ENCODE assay signal across 25 cellular contexts in genomic region chr20:50659975-50660670, GRCh38. TPM values are rescaled to one million over a fixed set of nuclear protein-coding genes. Genes with fewer than 3 reads are reported as not detected.
A peak's percentile ranks its signal among the peaks of the same experiment; 100 is the strongest.
DNase-seq lines count a peak whose midpoint lies in the region; ATAC-seq and TF ChIP-seq lines count a peak whose summit lies in the region.
"Had no signal": no experiment of that assay in that cellular context is flagged by ENCODE, and none has a peak within 500 bp of the region (broad histone marks: within the 10 kb centered on the region; RNA-seq: fewer than 3 reads in every experiment).

No MANE protein-coding gene starts in this region.

- H3K9me3 Mint-ChIP-seq in mesothelial cell of epicardium: no peaks in the 10 kb centered on the region
- no peaks in the 10 kb centered on the region for H3K9me3 Mint-ChIP-seq in activated naive CD4-positive, alpha-beta T cell treated with anti-CD3 and anti-CD28 coated beads, Interleukin-2, amount 10 ng/mL, durations not matched to agents 7 days and 5 days
- H3K9me3 Mint-ChIP-seq: activated CD4-positive, alpha-beta T cell treated with anti-CD3 and anti-CD28 coated beads, Interleukin-2, amount 10 ng/mL, durations not matched to agents 24 days and 14 days; endodermal cell; natural killer cell had no signal

- H3K27ac Mint-ChIP-seq in mesothelial cell of epicardium: peak overlapping the region; percentile 58
- H3K27ac Mint-ChIP-seq in activated naive CD4-positive, alpha-beta T cell treated with anti-CD3 and anti-CD28 coated beads, Interleukin-2, amount 10 ng/mL, durations not matched to agents 7 days and 5 days: no peak overlapping the region
- H3K27ac Mint-ChIP-seq: activated CD4-positive, alpha-beta T cell treated with anti-CD3 and anti-CD28 coated beads, Interleukin-2, amount 10 ng/mL, durations not matched to agents 24 days and 14 days; activated naive CD8-positive, alpha-beta T cell; endodermal cell; IgD-negative memory B cell; memory B cell; natural killer cell; progenitor cell of endocrine pancreas had no signal

- WGBS in heart right ventricle, 2 donors: 86 to 91% methylated on average over 6 of the region's 6 CpGs

- peaks cover 28% of the 10 kb centered on the region for H3K4me1 Mint-ChIP-seq in mesothelial cell of epicardium
- H3K4me1 Mint-ChIP-seq in activated naive CD4-positive, alpha-beta T cell treated with anti-CD3 and anti-CD28 coated beads, Interleukin-2, amount 10 ng/mL, durations not matched to agents 7 days and 5 days: no peaks in the 10 kb centered on the region
- H3K4me1 Mint-ChIP-seq: memory B cell, natural killer cell had no signal

- H3K27me3 ChIP-seq in heart right ventricle (no peaks in the 10 kb centered on the region), uterus (no peaks in the 10 kb centered on the region)
- H3K27me3 ChIP-seq: BE2C had no signal

- H3K27me3 Mint-ChIP-seq in mesothelial cell of epicardium (ENCODE audit: low read depth): no peaks in the 10 kb centered on the region
- H3K27me3 Mint-ChIP-seq in activated naive CD4-positive, alpha-beta T cell treated with anti-CD3 and anti-CD28 coated beads, Interleukin-2, amount 10 ng/mL, durations not matched to agents 7 days and 5 days: peaks cover 27% of the 10 kb centered on the region
- H3K27me3 Mint-ChIP-seq: progenitor cell of endocrine pancreas had no signal

- no peaks in the 10 kb centered on the region for H3K36me3 ChIP-seq in heart right ventricle
- no peaks in the 10 kb centered on the region for H3K36me3 ChIP-seq in uterus
- H3K36me3 ChIP-seq: BE2C, tibial artery had no signal

- CTCF ChIA-PET in activated naive CD4-positive, alpha-beta T cell treated with anti-CD3 and anti-CD28 coated beads, Interleukin-2, amount 10 ng/mL, durations not matched to agents 7 days and 5 days (lab: Charles Lee): interaction anchor here (2.2 kb wide), 1 partner anchor 89 kb away, joined by 7 read pairs; no protein-coding TSS in a partner anchor

- H3K4me1 ChIP-seq in heart right ventricle (peaks cover 5 to 90% (median 67%) of the 10 kb centered on the region in 9 donors), uterus (peaks cover 0 to 8% of the 10 kb centered on the region in 2 donors)
- H3K4me1 ChIP-seq: BE2C had no signal

- ATAC-seq in heart right ventricle: no peak
- ATAC-seq: natural killer cell had no signal

- H3K4me3 ChIP-seq in heart right ventricle (no peak overlapping the region), coronary artery (no peak overlapping the region), uterus (no peak overlapping the region)
- H3K4me3 ChIP-seq: tibial artery had no signal

- no peak overlapping the region for H3K4me3 Mint-ChIP-seq in mesothelial cell of epicardium
- H3K4me3 Mint-ChIP-seq in activated naive CD4-positive, alpha-beta T cell treated with anti-CD3 and anti-CD28 coated beads, Interleukin-2, amount 10 ng/mL, durations not matched to agents 7 days and 5 days: no peak overlapping the region
- H3K4me3 Mint-ChIP-seq: activated CD4-positive, alpha-beta T cell treated with anti-CD3 and anti-CD28 coated beads, Interleukin-2, amount 10 ng/mL, durations not matched to agents 24 days and 14 days; activated naive CD8-positive, alpha-beta T cell; endodermal cell; IgD-negative memory B cell; memory B cell; natural killer cell had no signal

- no peak for TF ChIP-seq POLR2A in uterus (IDR thresholded peaks at IDR 0.05)

- intact Hi-C loops in heart right ventricle (cut with DNase I) (loop anchor here in 7 of 10 donors (5.0 to 10.0 kb wide), 5 partner anchors 55 to 85 kb away; partner anchors contain the start of gene PARD6B (in 2 of the 7)), cardiac septum (cut with DNase I) (no loop called here), uterus (cut with DNase I; ENCODE audit: low total_unique reads) (no loop called here)

- H3K9me3 ChIP-seq in heart right ventricle (no peaks in the 10 kb centered on the region), uterus (no peaks in the 10 kb centered on the region)
- H3K9me3 ChIP-seq: BE2C, tibial artery had no signal

- no peak for TF ChIP-seq CTCF in heart right ventricle (IDR thresholded peaks at IDR 0.05)
- TF ChIP-seq CTCF in coronary artery (IDR thresholded peaks at IDR 0.05): no peak
- TF ChIP-seq CTCF in mesothelial cell of epicardium (IDR thresholded peaks at IDR 0.05; ENCODE audit: unreplicated experiment): no peak
- no peak for TF ChIP-seq CTCF in uterus (IDR thresholded peaks at IDR 0.05)

- DNase-seq in heart right ventricle (no peak), cardiac septum (ENCODE audit: low spot score) (no peak), coronary artery (ENCODE audit: low spot score) (no peak), mesothelial cell of epicardium (ENCODE audit: low spot score in 2 of 2, unreplicated experiment in 2 of 2) (no peak), uterus (peak; percentile 69 to 70), hippocampal formation (lab: John Stamatoyannopoulos, UW) (no peak), NCI-H2081 treated with DMSO at 0.1 percent for 48 hours (lab: John Stamatoyannopoulos, UW) (no peak)
- DNase-seq in activated naive CD4-positive, alpha-beta T cell treated with anti-CD3 and anti-CD28 coated beads, Interleukin-2, amount 10 ng/mL, durations not matched to agents 7 days and 5 days: no peak
- DNase-seq: activated CD4-positive, alpha-beta T cell treated with anti-CD3 and anti-CD28 coated beads, Interleukin-2, amount 10 ng/mL, durations not matched to agents 24 days and 14 days; BE2C; endodermal cell; HCEC 1CT; MM.1S; natural killer cell; NCI-H1436 treated with DMSO at 0.1 percent for 48 hours; NCI-H2171; small intestine; stimulated activated naive CD4-positive, alpha-beta T cell treated with Interleukin-2 at 50 U/mL for 16 hours; T-helper 1 cell; tibial artery had no signal

- H3K36me3 Mint-ChIP-seq in mesothelial cell of epicardium: no peaks in the 10 kb centered on the region
- no peaks in the 10 kb centered on the region for H3K36me3 Mint-ChIP-seq in activated naive CD4-positive, alpha-beta T cell treated with anti-CD3 and anti-CD28 coated beads, Interleukin-2, amount 10 ng/mL, durations not matched to agents 7 days and 5 days
- H3K36me3 Mint-ChIP-seq: activated naive CD8-positive, alpha-beta T cell; memory B cell; natural killer cell had no signal

- H3K27ac ChIP-seq in heart right ventricle (peak overlapping the region; percentile 41 to 81 (median 70)), coronary artery (peak overlapping the region; percentile 2 to 89), uterus (peak overlapping the region; percentile 73 to 93)

RNA-seq across cellular contexts. Expression of gene RIPOR3, which starts 31.2 kb away (rescaled TPM):
- 10 to 100 TPM in 1 of 10 donors, 1 to 10 TPM in 9; 1.6 to 21.8 (median 2.7) TPM for total RNA-seq in heart right ventricle
- polyA plus RNA-seq in heart right ventricle: 10 to 100 TPM in 1 of 2 donors, 1 to 10 TPM in 1; 6.3 to 50.2 TPM
- total RNA-seq in cardiac septum: 3.4 TPM
- 18.8 to 20.0 TPM (median 19.2 TPM) in 3 replicates for total RNA-seq in mesothelial cell of epicardium
- total RNA-seq in uterus: 10 to 100 TPM in 3 of 4 donors, 1 to 10 TPM in 1; 9.1 to 85.4 (median 17.8) TPM
- total RNA-seq: A172; activated CD4-positive, alpha-beta T cell treated with anti-CD3 and anti-CD28 coated beads, Interleukin-2, amount 10 ng/mL, durations not matched to agents 24 days and 14 days had no signal

Comparison
In these comparisons a context has a peak if more than half of its experiments do, and no peak if none do; other contexts are left out.
1. intact Hi-C loops: an anchor here in heart right ventricle (5.0 to 10.0 kb wide); none called in cardiac septum and uterus.
2. DNase-seq: peak in uterus (2 of 2); none in heart right ventricle (0 of 2), cardiac septum (single experiment), coronary artery (single experiment), mesothelial cell of epicardium (0 of 2), activated naive CD4-positive, alpha-beta T cell treated with anti-CD3 and anti-CD28 coated beads, Interleukin-2, amount 10 ng/mL, durations not matched to agents 7 days and 5 days (single experiment), hippocampal formation (0 of 2) and NCI-H2081 treated with DMSO at 0.1 percent for 48 hours (single experiment).
3. Peak in every context shown above with its lines, with median percentiles within 50 percentile points of each other: H3K27ac ChIP-seq.